In the genomic region with DNA sequence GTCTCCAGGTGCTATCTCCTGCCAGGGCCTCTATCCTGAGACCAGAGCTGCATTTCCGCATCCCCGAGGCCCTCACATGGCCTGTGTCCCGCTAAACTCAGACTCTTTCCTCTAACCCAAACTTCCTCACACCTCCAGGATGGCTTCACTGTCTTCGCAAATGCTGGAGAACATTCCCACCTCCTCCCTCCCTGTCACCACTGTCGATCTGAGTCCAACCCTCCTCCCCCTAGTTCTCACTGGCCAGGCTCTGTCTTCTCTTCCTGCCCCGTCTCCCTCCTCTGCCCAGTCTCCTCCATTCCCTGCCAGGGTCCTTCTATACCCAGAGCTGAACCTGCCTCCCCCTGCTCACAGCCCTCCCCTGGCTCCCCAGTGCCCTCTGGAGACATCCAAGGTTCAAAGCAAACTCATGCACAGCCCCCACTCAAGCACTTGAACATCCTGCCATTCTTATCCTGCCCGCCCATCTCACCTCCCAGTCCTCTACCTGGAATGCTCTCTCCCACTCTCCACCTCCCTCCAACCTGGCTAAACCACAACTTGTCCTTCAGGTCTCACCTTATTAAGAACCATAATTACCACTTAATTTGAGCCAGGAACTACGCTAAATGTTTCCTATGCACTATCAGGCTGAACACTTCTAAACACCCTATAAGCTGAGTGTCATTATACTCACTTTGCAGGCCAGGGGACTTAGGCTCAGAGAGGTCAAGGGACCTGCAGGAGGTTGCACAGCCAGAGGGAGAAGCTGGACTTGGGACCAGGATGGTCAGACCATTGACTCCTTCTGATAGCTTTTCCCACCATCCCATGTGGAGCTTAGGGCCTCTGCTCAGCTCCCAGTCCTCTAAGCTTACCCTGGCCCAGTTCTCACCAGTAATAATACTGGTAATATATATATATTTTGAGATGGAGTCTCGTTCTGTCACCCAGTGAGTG, we compare ENCODE assay signal across 17 cellular contexts. TPM values are rescaled to one million over a fixed set of nuclear protein-coding genes. Genes with fewer than 3 reads are reported as not detected.
DNase-seq lines count a peak whose midpoint lies in the region; ATAC-seq and TF ChIP-seq lines count a peak whose summit lies in the region.
"Had no signal": no experiment of that assay in that cellular context is flagged by ENCODE, and none has a peak within 500 bp of the region (broad histone marks: within the 10 kb centered on the region; RNA-seq: fewer than 3 reads in every experiment).

No MANE protein-coding gene starts in this region.

- TF ChIP-seq POLR2A in prostate gland (IDR thresholded peaks at IDR 0.05), result no peak

- H4K91ac ChIP-seq in H9 (ENCODE audit: insufficient read length, low read depth, low read length), result no peak overlapping the region

- H3K4me1 Mint-ChIP-seq in H9, result peaks cover 23 to 29% of the 10 kb centered on the region in 2 experiments
- peaks cover 29% of the 10 kb centered on the region for H3K4me1 Mint-ChIP-seq in dendritic cell treated with granulocyte-macrophage colony-stimulating factor and Interleukin-4, amounts not matched to agents 40 ng/mL and 50 ng/mL, for 4 days (ENCODE audit: low read depth)
- H3K4me1 Mint-ChIP-seq in natural killer cell, result peaks cover 8 to 26% of the 10 kb centered on the region in 2 donors

- H3K9me3 ChIP-seq in BLaER1 (no peaks in the 10 kb centered on the region), H9 (ENCODE audit: control insufficient read depth, low read depth, low read length) (no peaks in the 10 kb centered on the region), MG63 (no peaks in the 10 kb centered on the region), prostate gland (no peaks in the 10 kb centered on the region)

- no peaks in the 10 kb centered on the region for H4K20me1 ChIP-seq in BLaER1
- no peaks in the 10 kb centered on the region for H4K20me1 ChIP-seq in H9 (ENCODE audit: control insufficient read depth, insufficient read depth, insufficient read length)

- ATAC-seq in natural killer cell, result no peak
- no peak for ATAC-seq in GM21717 (IDR thresholded peaks at IDR 0.05; ENCODE audit: unreplicated experiment)
- ATAC-seq: activated CD8-positive, alpha-beta T cell treated with anti-CD3 and anti-CD28 coated beads for 36 hours; HCT116 had no signal

- peak overlapping the region; percentile 9; the same call in 1 of the 2 replicates for H3K4me2 ChIP-seq in BLaER1
- no peak overlapping the region for H3K4me2 ChIP-seq in H9 (ENCODE audit: insufficient read depth, insufficient read length, low read length)

- no peak overlapping the region for H4K5ac ChIP-seq in H9 (ENCODE audit: insufficient read length, low read depth, low read length)

- H3K4ac ChIP-seq in H9 (ENCODE audit: low read depth, low read length), result no peak overlapping the region

- H3K23me2 ChIP-seq in H9 (ENCODE audit: insufficient read length, low read depth, low read length, poor library complexity, severe bottlenecking), result peaks cover 6% of the 10 kb centered on the region

- H3K9ac ChIP-seq in BLaER1, result no peak overlapping the region
- H3K9ac ChIP-seq in H9 (ENCODE audit: extremely low read depth, insufficient read length, low read length), result no peak overlapping the region

- peaks cover 2 to 8% (median 7%) of the 10 kb centered on the region in 3 experiments; a peak in 4 of 7 replicates for H3K36me3 Mint-ChIP-seq in H9 (ENCODE audit: insufficient read depth in 1 of 3, low read depth in 3 of 3)
- H3K36me3 Mint-ChIP-seq in dendritic cell treated with granulocyte-macrophage colony-stimulating factor and Interleukin-4, amounts not matched to agents 40 ng/mL and 50 ng/mL, for 4 days (ENCODE audit: low read depth), result peaks cover 28% of the 10 kb centered on the region
- no peaks in the 10 kb centered on the region for H3K36me3 Mint-ChIP-seq in natural killer cell

- H3K9me3 Mint-ChIP-seq in H9, result no peaks in the 10 kb centered on the region; a peak in 1 of 5 replicates
- no peaks in the 10 kb centered on the region for H3K9me3 Mint-ChIP-seq in dendritic cell treated with granulocyte-macrophage colony-stimulating factor and Interleukin-4, amounts not matched to agents 40 ng/mL and 50 ng/mL, for 4 days
- no peaks in the 10 kb centered on the region for H3K9me3 Mint-ChIP-seq in natural killer cell
- H3K9me3 Mint-ChIP-seq: activated CD8-positive, alpha-beta T cell treated with anti-CD3 and anti-CD28 coated beads for 36 hours had no signal

- H3T11ph ChIP-seq in H9 (ENCODE audit: low read length), result no peak overlapping the region

- H3K27ac ChIP-seq in BLaER1, result no peak overlapping the region
- no peak overlapping the region for H3K27ac ChIP-seq in H9 (ENCODE audit: insufficient read length, low read depth, low read length)
- no peak overlapping the region for H3K27ac ChIP-seq in prostate gland

- H3K79me2 ChIP-seq in H9 (ENCODE audit: insufficient read depth, low read length), result no peaks in the 10 kb centered on the region

- intact Hi-C loops in dendritic cell treated with granulocyte-macrophage colony-stimulating factor and Interleukin-4, amounts not matched to agents 40 ng/mL and 50 ng/mL, for 4 days (cut with micrococcal nuclease), result no loop called here
- intact Hi-C loops in natural killer cell (cut with micrococcal nuclease) (no loop called here), prostate gland (cut with DNase I) (no loop called here)

- no peak overlapping the region for H2BK12ac ChIP-seq in H9 (ENCODE audit: insufficient read length, low read depth, low read length)

- no peak overlapping the region for H2BK120ac ChIP-seq in H9 (ENCODE audit: low read depth, low read length, poor library complexity, severe bottlenecking)

- TF ChIP-seq CTCF in H9 (conservative IDR thresholded peaks at IDR 0.05), result no peak
- no peak for TF ChIP-seq CTCF in natural killer cell (IDR thresholded peaks at IDR 0.05)
- TF ChIP-seq CTCF in prostate gland (IDR thresholded peaks at IDR 0.05), result no peak

- no peak overlapping the region for H2BK20ac ChIP-seq in H9 (ENCODE audit: low read depth, low read length, poor library complexity, severe bottlenecking)

- H3K27ac Mint-ChIP-seq in H9 (peak overlapping the region; percentile 32 to 95 (median 65); a peak in 6 of 7 replicates), natural killer cell (peak overlapping the region in 1 of 2 donors; percentile 76)
- peak overlapping the region; percentile 1 for H3K27ac Mint-ChIP-seq in dendritic cell treated with granulocyte-macrophage colony-stimulating factor and Interleukin-4, amounts not matched to agents 40 ng/mL and 50 ng/mL, for 4 days
- H3K27ac Mint-ChIP-seq: activated CD8-positive, alpha-beta T cell treated with anti-CD3 and anti-CD28 coated beads for 36 hours had no signal

- no peak overlapping the region for H3K4me3 ChIP-seq in BLaER1
- H3K4me3 ChIP-seq in MG63, result no peak overlapping the region
- H3K4me3 ChIP-seq in prostate gland, result no peak overlapping the region

- no peak overlapping the region for H3K14ac ChIP-seq in H9 (ENCODE audit: insufficient read depth, low read length)

- no peak overlapping the region for H2BK15ac ChIP-seq in H9 (ENCODE audit: low read depth, low read length)

- WGBS in H9 (ENCODE audit: extremely low coverage, insufficient read length, low lambda C conversion rate), result no CpG with 5 or more reads among the region's 9 CpGs
- WGBS in prostate gland, result 42% methylated on average over 9 of the region's 9 CpGs

- H3K27me3 ChIP-seq in BLaER1 (peaks cover 13% of the 10 kb centered on the region), H9 (ENCODE audit: insufficient read depth, low read length) (no peaks in the 10 kb centered on the region), MG63 (no peaks in the 10 kb centered on the region), prostate gland (replicated peaks; ENCODE audit: insufficient read depth) (no peaks in the 10 kb centered on the region)

- H2BK5ac ChIP-seq in H9 (ENCODE audit: insufficient read length, low read length), result no peak overlapping the region

- no peaks in the 10 kb centered on the region for H3K79me1 ChIP-seq in H9 (ENCODE audit: insufficient read depth, low read depth, low read length, poor library complexity, severe bottlenecking)

- H2AK5ac ChIP-seq in H9 (ENCODE audit: insufficient read length, low read length), result no peak overlapping the region

- no peak overlapping the region for H4K8ac ChIP-seq in H9 (replicated peaks; ENCODE audit: insufficient read length, low read depth, low read length)

- peak overlapping the region in 1 of 2 experiments; percentile 21; a peak in 3 of 5 replicates for H3K4me3 Mint-ChIP-seq in H9
- no peak overlapping the region for H3K4me3 Mint-ChIP-seq in dendritic cell treated with granulocyte-macrophage colony-stimulating factor and Interleukin-4, amounts not matched to agents 40 ng/mL and 50 ng/mL, for 4 days
- H3K4me3 Mint-ChIP-seq in natural killer cell, result peak overlapping the region; percentile 67
- H3K4me3 Mint-ChIP-seq: activated CD8-positive, alpha-beta T cell treated with anti-CD3 and anti-CD28 coated beads for 36 hours had no signal

- H2AFZ ChIP-seq in H9 (ENCODE audit: low read length), result no peak overlapping the region

- DNase-seq in H9 (no peak), natural killer cell (no peak), MG63 (no peak), KG1 (lab: John Stamatoyannopoulos, UW) (no peak), prostate gland (ENCODE audit: low spot score) (no peak)
- DNase-seq: activated CD8-positive, alpha-beta T cell treated with anti-CD3 and anti-CD28 coated beads for 36 hours; activated gamma-delta T cell; C1 segment of cervical spinal cord; effector CD4-positive, alpha-beta T cell; EL; foreskin melanocyte; NCI-H1436 treated with DMSO at 0.1 percent for 48 hours; SIG-M5 had no signal

- no peak overlapping the region for H3K23ac ChIP-seq in H9 (ENCODE audit: insufficient read length, low read depth, low read length)

- peaks cover 19% of the 10 kb centered on the region for H3K27me3 Mint-ChIP-seq in H9 (ENCODE audit: low read depth)
- H3K27me3 Mint-ChIP-seq in dendritic cell treated with granulocyte-macrophage colony-stimulating factor and Interleukin-4, amounts not matched to agents 40 ng/mL and 50 ng/mL, for 4 days, result peaks cover 23% of the 10 kb centered on the region
- peaks cover 0 to 8% of the 10 kb centered on the region in 2 donors for H3K27me3 Mint-ChIP-seq in natural killer cell (ENCODE audit: low read depth in 2 of 2)

- H3K4me1 ChIP-seq in BLaER1 (peaks cover 36% of the 10 kb centered on the region), H9 (ENCODE audit: insufficient read depth, low read length) (peaks cover 14% of the 10 kb centered on the region), prostate gland (replicated peaks) (no peaks in the 10 kb centered on the region)

- H3K18ac ChIP-seq in H9 (ENCODE audit: insufficient read length, low read depth, low read length), result no peak overlapping the region

- H3K36me3 ChIP-seq in BLaER1, result peaks cover 33% of the 10 kb centered on the region
- peaks cover 25% of the 10 kb centered on the region for H3K36me3 ChIP-seq in MG63
- H3K36me3 ChIP-seq in prostate gland, result no peaks in the 10 kb centered on the region

- no peak overlapping the region for H3K56ac ChIP-seq in H9 (ENCODE audit: insufficient read length, low read depth, low read length)

RNA-seq across cellular contexts. Expression of a gene that starts 1.0 kb away (rescaled TPM):
- total RNA-seq in H9 (2021) (5.3 and 5.6 TPM in 2 replicates), natural killer cell (under 1 TPM in 2 of 3 donors, not detected in 1; 0.52 to 0.68 TPM), prostate gland (1 to 10 TPM; 2.3 to 9.9 TPM)
- 0.10 and 0.95 TPM in 2 replicates for total RNA-seq in MG63 (2014; rRNA removed; shearing (Covaris generic); ENCODE audit: low replicate concordance)

RNA-seq across cellular contexts. Expression of a gene that starts 23.3 kb away (rescaled TPM):
- total RNA-seq in H9 (2021) (44.8 and 49.4 TPM in 2 replicates), natural killer cell (10 to 100 TPM; 44.9 to 60.1 (median 55.0) TPM), prostate gland (100 to 1,000 TPM in 1 of 2 donors, 10 to 100 TPM in 1; 82.8 to 118 TPM)
- 170 and 237 TPM in 2 replicates for total RNA-seq in MG63 (2014; rRNA removed; shearing (Covaris generic); ENCODE audit: low replicate concordance)

RNA-seq across cellular contexts. Expression of a gene that starts 25.9 kb away (rescaled TPM):
- 1.7 TPM in 1 of 2 replicates, not detected in the other for total RNA-seq in H9 (2021)
- 10 to 100 TPM; 72.8 to 83.2 (median 75.3) TPM for total RNA-seq in natural killer cell
- total RNA-seq in MG63 (2014; rRNA removed; shearing (Covaris generic); ENCODE audit: low replicate concordance), result not detected in 2 replicates
- 1 to 10 TPM in 1 of 2 donors, not detected in 1; 4.2 TPM for total RNA-seq in prostate gland

RNA-seq across cellular contexts. Expression of a gene that starts 29.6 kb away (rescaled TPM):
- total RNA-seq in H9 (2021) (not detected in 2 replicates), natural killer cell (1,000 to 10,000 TPM; 2,907 to 3,894 (median 3,151) TPM), prostate gland (1 to 10 TPM in 1 of 2 donors, not detected in 1; 1.8 TPM)
- total RNA-seq in MG63 (2014; rRNA removed; shearing (Covaris generic); ENCODE audit: low replicate concordance), result not detected in 2 replicates

RNA-seq across cellular contexts. Expression of a gene that starts 31.5 kb away (rescaled TPM):
- total RNA-seq in H9 (2021), result 41.4 and 42.3 TPM in 2 replicates
- not detected for total RNA-seq in natural killer cell
- total RNA-seq in MG63 (2014; rRNA removed; shearing (Covaris generic); ENCODE audit: low replicate concordance), result not detected in 2 replicates
- 10 to 100 TPM in 1 of 2 donors, not detected in 1; 12.6 TPM for total RNA-seq in prostate gland

Comparison
In these comparisons a context has a peak if more than half of its experiments do, and no peak if none do; other contexts are left out.
1. RNA of a gene that starts 25.9 kb away (total RNA-seq): 72.8 to 83.2 TPM in natural killer cell; 4.2 TPM in prostate gland, 1.7 TPM in H9 and not detected in MG63; every median in the first group is over 10 times any median in the second.